24 cellular contexts compared by ENCODE assay signal in the genomic region with DNA sequence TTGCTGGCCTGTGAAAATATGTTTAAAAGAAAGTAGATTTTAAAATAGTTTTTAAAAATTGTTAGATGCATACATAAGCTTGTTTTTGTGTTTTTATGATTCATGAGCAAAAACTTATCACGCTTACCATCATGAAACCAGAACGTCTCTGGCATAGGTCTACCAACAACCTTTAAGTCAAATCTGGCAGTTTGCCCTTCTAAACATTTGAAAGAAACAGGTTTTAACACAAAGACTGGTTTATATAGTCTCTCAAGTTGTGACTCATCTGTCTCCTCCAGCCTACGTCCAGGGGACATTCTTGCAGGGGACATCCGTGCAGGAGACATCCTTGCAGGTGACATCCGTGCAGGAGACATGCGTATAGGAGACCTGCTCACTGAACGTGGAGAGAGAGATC.
"Had no signal": no experiment of that assay in that cellular context is flagged by ENCODE, and none has a peak within 500 bp of the region (broad histone marks: within the 10 kb centered on the region; RNA-seq: fewer than 3 reads in every experiment).

No MANE protein-coding gene starts in this region.

- H3K27ac ChIP-seq: left ventricle myocardium inferior, ovary, skin epidermis, stomach, testis, thyroid gland, transverse colon, upper lobe of left lung, vagina had no signal

- DNase-seq: islet precursor cell; left ventricle myocardium inferior; midbrain; mucosa of descending colon; naive thymus-derived CD4-positive, alpha-beta T cell; ovary; retina; right cardiac atrium; stimulated activated CD4-positive, alpha-beta T cell treated with anti-CD3 and anti-CD28 coated beads, Interleukin-12 subunit alpha, Interleukin-12 subunit beta, amount 100 ng/mL, for 4 hours; stimulated activated CD4-positive, alpha-beta T cell treated with anti-CD3 and anti-CD28 coated beads, Interleukin-15, amount 100 ng/mL, for 24 hours; stimulated activated CD4-positive, alpha-beta T cell treated with anti-CD3 and anti-CD28 coated beads, Interleukin-2, amount 100 ng/mL, for 24 hours; stimulated activated CD4-positive, alpha-beta T cell treated with anti-CD3 and anti-CD28 coated beads, Interleukin-4, amount 100 ng/mL, for 1 hour; stimulated activated naive B cell treated with anti-CD40 and anti-IgM and Interleukin-4, amounts not matched to agents 10 μg/mL and 1 μg/mL and 100 μg/mL, for 72 hours; stimulated activated naive CD8-positive, alpha-beta T cell treated with anti-CD3 and anti-CD28 coated beads, Interleukin-15, Interleukin-2, amounts not matched to agents 100 U/mL and 50 U/mL, for 24 hours; stomach; testis; thyroid gland; transverse colon; upper lobe of left lung had no signal

- H3K27me3 ChIP-seq: ovary, stomach, testis, thyroid gland, transverse colon, upper lobe of left lung, vagina had no signal

- H3K4me3 ChIP-seq: left ventricle myocardium inferior, lung, mucosa of descending colon, ovary, skin epidermis, stomach, testis, thyroid gland, transverse colon, upper lobe of left lung, vagina had no signal

- ATAC-seq: mucosa of descending colon; naive thymus-derived CD4-positive, alpha-beta T cell; natural killer cell treated with Interleukin-12 subunit alpha and Interleukin-12 subunit beta and Interleukin-15 and Interleukin-18, amount 100 ng/mL, for 72 hours; right cardiac atrium; sciatic nerve; stimulated activated naive B cell treated with anti-CD40 and anti-IgM and Interleukin-4, amounts not matched to agents 10 μg/mL and 1 μg/mL and 100 μg/mL, for 72 hours; stimulated activated naive CD8-positive, alpha-beta T cell treated with anti-CD3 and anti-CD28 coated beads, Interleukin-15, Interleukin-2, amounts not matched to agents 100 U/mL and 50 U/mL, for 24 hours had no signal

- H3K36me3 ChIP-seq: ovary, thyroid gland, transverse colon, vagina had no signal

- H3K9me3 ChIP-seq: left ventricle myocardium inferior, mucosa of descending colon, ovary, stomach, testis, thyroid gland, transverse colon, upper lobe of left lung, vagina had no signal

- H3K4me1 ChIP-seq: stomach, testis, thyroid gland, transverse colon, upper lobe of left lung, vagina had no signal
